Comparison of ENCODE assay signal across 9 cellular contexts in the genomic region with DNA sequence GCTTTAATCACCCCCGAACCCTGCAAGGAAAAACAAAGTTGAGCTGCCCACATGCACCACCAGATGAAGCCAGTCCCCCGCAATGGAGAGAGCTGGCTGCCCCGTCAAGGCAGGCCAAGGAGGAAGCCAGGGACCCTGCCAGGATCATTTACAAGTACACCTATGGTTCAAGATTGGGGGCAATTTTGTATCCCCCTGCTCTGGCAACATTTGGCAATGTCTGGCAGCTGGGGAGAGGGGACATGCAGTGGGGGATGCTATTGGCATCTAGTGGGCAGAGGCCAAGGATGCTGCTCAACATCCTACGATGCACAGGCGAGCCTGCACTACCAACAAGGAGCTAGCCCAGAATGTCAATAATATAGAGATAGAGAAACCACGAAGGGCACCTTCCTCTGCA. TPM values are rescaled to one million over a fixed set of nuclear protein-coding genes. Genes with fewer than 3 reads are reported as not detected.
A peak's percentile ranks its signal among the peaks of the same experiment; 100 is the strongest.
DNase-seq lines count a peak whose midpoint lies in the region; ATAC-seq, FAIRE-seq and TF ChIP-seq lines count a peak whose summit lies in the region.
"Had no signal": no experiment of that assay in that cellular context is flagged by ENCODE, and none has a peak within 500 bp of the region (broad histone marks: within the 10 kb centered on the region; RNA-seq: fewer than 3 reads in every experiment).

No MANE protein-coding gene starts in this region.

- no peak for DNase-seq in activated T-cell treated with anti-CD3 and anti-CD28 coated beads, Interleukin-2, amount 50 U/mL, for 24 hours
- DNase-seq in activated T-cell treated with anti-CD3 and anti-CD28 coated beads, Interleukin-2, amount 50 U/mL, for 48 hours = no peak
- no peak for DNase-seq in WTC11 (ENCODE audit: low spot score)
- DNase-seq in stomach = no peak
- DNase-seq in ureter (ENCODE audit: low spot score) = no peak
- no peak for DNase-seq in GM19239 (ENCODE audit: insufficient read length, low spot score)
- no peak for DNase-seq in DMS53 (lab: John Stamatoyannopoulos, UW)

- no peaks in the 10 kb centered on the region for H3K27me3 ChIP-seq in iPS-15b (ENCODE audit: control insufficient read depth, insufficient read depth, low read length)
- no peaks in the 10 kb centered on the region for H3K27me3 ChIP-seq in stomach

- peak overlapping the region; percentile 77 for H3K4me3 ChIP-seq in iPS-15b (ENCODE audit: low read depth, low read length)
- peak overlapping the region in 3 of 4 donors; percentile 71 to 91 (median 79) for H3K4me3 ChIP-seq in stomach

- H3K27ac Mint-ChIP-seq in activated T-cell treated with anti-CD3 and anti-CD28 coated beads, Interleukin-2, amount 50 U/mL, for 24 hours = peak overlapping the region; percentile 99
- H3K27ac Mint-ChIP-seq in WTC11 = peak overlapping the region; percentile 36

- no peak for TF ChIP-seq POLR2A in stomach (IDR thresholded peaks at IDR 0.05)

- H3K36me3 ChIP-seq in iPS-15b (ENCODE audit: control insufficient read depth, insufficient read depth, low read length) (peaks cover 20% of the 10 kb centered on the region), stomach (peaks cover 23 to 40% (median 37%) of the 10 kb centered on the region in 4 donors)

- peaks cover 36% of the 10 kb centered on the region for H3K4me1 Mint-ChIP-seq in activated T-cell treated with anti-CD3 and anti-CD28 coated beads, Interleukin-2, amount 50 U/mL, for 24 hours (ENCODE audit: low read depth)
- H3K4me1 Mint-ChIP-seq in WTC11 = peaks cover 26% of the 10 kb centered on the region

- H3K9me3 Mint-ChIP-seq in activated T-cell treated with anti-CD3 and anti-CD28 coated beads, Interleukin-2, amount 50 U/mL, for 24 hours = no peaks in the 10 kb centered on the region
- H3K9me3 Mint-ChIP-seq in WTC11 = no peaks in the 10 kb centered on the region

- CTCF ChIA-PET in WTC11 (lab: Charles Lee) = interaction anchor here (0.9 to 5.0 kb wide), 5 partner anchors 11 to 87 kb away, joined by 6 to 99 read pairs (median 13); partner anchors contain the start of gene COX5B

- H3K4me1 ChIP-seq in iPS-15b (ENCODE audit: control insufficient read depth, insufficient read depth, low read length) (peaks cover 5% of the 10 kb centered on the region), stomach (peaks cover 17 to 43% (median 35%) of the 10 kb centered on the region in 4 donors)

- no peak for TF ChIP-seq EP300 in stomach (IDR thresholded peaks at IDR 0.05)

- H3K9me3 ChIP-seq in iPS-15b (ENCODE audit: control insufficient read depth, insufficient read depth, low read length) = no peaks in the 10 kb centered on the region
- H3K9me3 ChIP-seq in stomach = no peaks in the 10 kb centered on the region

- POLR2A ChIA-PET in WTC11 (lab: Charles Lee) = interaction anchor here (1.0 to 2.5 kb wide), 2 partner anchors 12 to 16 kb away, joined by 3 to 13 read pairs; partner anchors contain the start of gene COX5B

- no peaks in the 10 kb centered on the region for H3K27me3 Mint-ChIP-seq in activated T-cell treated with anti-CD3 and anti-CD28 coated beads, Interleukin-2, amount 50 U/mL, for 24 hours
- no peaks in the 10 kb centered on the region for H3K27me3 Mint-ChIP-seq in WTC11 (ENCODE audit: low read depth)

- peaks cover 64% of the 10 kb centered on the region for H3K36me3 Mint-ChIP-seq in activated T-cell treated with anti-CD3 and anti-CD28 coated beads, Interleukin-2, amount 50 U/mL, for 24 hours (ENCODE audit: low read depth)
- H3K36me3 Mint-ChIP-seq in WTC11 = peaks cover 20% of the 10 kb centered on the region

- H3K27ac ChIP-seq in stomach = peak overlapping the region in 3 of 5 donors; percentile 97 to 99 (median 97)

- FAIRE-seq in GM19239 (lab: Jason Lieb, UNC) = no peak
- FAIRE-seq: frontal cortex had no signal

- TF ChIP-seq CTCF in WTC11 (IDR thresholded peaks at IDR 0.05) (no peak), stomach (IDR thresholded peaks at IDR 0.05) (no peak)

- no peak overlapping the region for H3K9ac ChIP-seq in iPS-15b (ENCODE audit: low read depth, low read length)

- H3K4me3 Mint-ChIP-seq in activated T-cell treated with anti-CD3 and anti-CD28 coated beads, Interleukin-2, amount 50 U/mL, for 24 hours = peak overlapping the region; percentile 94
- peak overlapping the region; percentile 93 for H3K4me3 Mint-ChIP-seq in WTC11

- intact Hi-C loops in stomach (cut with DNase I; ENCODE audit: low total_unique reads) = no loop called here

- 61 to 78% (median 73%) methylated on average over 6 of the region's 6 CpGs for WGBS in stomach, 5 donors

- no peak for ATAC-seq in WTC11

TF ChIP-seq in WTC11, 78 proteins besides CTCF, POLR2A, EP300 and RAD21 (continues in another document):
- no peak for TF ChIP-seq MYBL2 (CRISPR knock-in tag; IDR thresholded peaks at IDR 0.05)
- no peak for TF ChIP-seq IRF2 (CRISPR knock-in tag; IDR thresholded peaks at IDR 0.05; ENCODE audit: borderline replicate concordance, low read depth)
- no peak for TF ChIP-seq ZNF423 (CRISPR knock-in tag; IDR thresholded peaks at IDR 0.05)
- no peak for TF ChIP-seq ATF3 (CRISPR knock-in tag; conservative IDR thresholded peaks at IDR 0.05)
- no peak for TF ChIP-seq ZBTB21 (CRISPR knock-in tag; IDR thresholded peaks at IDR 0.05; ENCODE audit: borderline replicate concordance)
- TF ChIP-seq NR2C2 (CRISPR knock-in tag; IDR thresholded peaks at IDR 0.05) = no peak
- no peak for TF ChIP-seq PRDM15 (CRISPR knock-in tag; IDR thresholded peaks at IDR 0.05)
- TF ChIP-seq, protein P1, sequence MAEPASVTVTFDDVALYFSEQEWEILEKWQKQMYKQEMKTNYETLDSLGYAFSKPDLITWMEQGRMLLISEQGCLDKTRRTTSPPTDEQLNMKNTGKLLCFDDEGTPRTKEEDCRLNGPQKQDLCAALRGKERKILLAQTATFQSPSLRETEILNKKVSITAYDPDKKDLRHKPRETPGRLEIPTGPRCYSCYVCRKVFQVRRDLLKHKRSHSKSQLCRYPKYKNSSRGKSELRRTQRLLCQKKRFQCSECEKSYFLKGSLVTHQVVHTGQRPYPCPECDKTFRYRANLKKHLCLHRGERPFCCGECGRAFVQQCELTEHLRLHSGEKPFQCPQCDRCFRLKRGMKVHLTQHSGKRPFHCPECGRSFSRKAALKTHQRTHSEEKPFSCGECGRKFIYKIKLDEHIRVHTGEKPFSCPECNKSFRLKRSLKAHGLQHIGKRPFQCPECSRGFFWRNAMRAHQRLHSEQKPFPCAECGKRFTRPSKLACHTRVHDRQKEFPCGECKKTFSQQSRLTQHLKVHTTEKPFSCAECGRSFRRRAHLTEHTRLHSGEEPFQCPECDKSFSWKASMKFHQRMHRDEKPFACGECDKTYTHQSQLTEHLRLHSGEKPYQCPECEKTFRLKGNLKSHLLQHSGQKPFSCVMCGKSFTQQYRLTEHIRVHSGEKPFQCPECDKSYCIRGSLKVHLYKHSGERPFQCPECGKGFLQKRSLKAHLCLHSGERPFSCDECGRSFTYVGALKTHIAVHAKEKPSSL (CRISPR knock-in tag; conservative IDR thresholded peaks at IDR 0.05) = no peak
- TF ChIP-seq FOXP1 (CRISPR knock-in tag; IDR thresholded peaks at IDR 0.05; ENCODE audit: borderline replicate concordance) = no peak
- TF ChIP-seq ZNF263 (CRISPR knock-in tag; IDR thresholded peaks at IDR 0.05; ENCODE audit: low read depth) = no peak
- no peak for TF ChIP-seq NR3C1 (CRISPR knock-in tag; conservative IDR thresholded peaks at IDR 0.05; ENCODE audit: low read depth)
- no peak for TF ChIP-seq RELA (CRISPR knock-in tag; IDR thresholded peaks at IDR 0.05; ENCODE audit: borderline replicate concordance)

RNA-seq across cellular contexts. Expression of gene ACTR1B, which starts 1.9 kb away (rescaled TPM):
- 58.2 to 71.8 TPM (median 70.4 TPM) in 3 replicates for total RNA-seq in WTC11 (2021)
- total RNA-seq in stomach = 10 to 100 TPM; 47.5 to 92.1 (median 53.4) TPM
- 10 to 100 TPM; 56.2 to 60.3 (median 57.3) TPM for polyA plus RNA-seq in stomach
- total RNA-seq in ureter = 67.4 TPM

RNA-seq across cellular contexts. Expression of gene C2orf92, which starts 7.6 kb away (rescaled TPM):
- total RNA-seq in WTC11 (2021) (5.2 to 7.9 TPM (median 6.9 TPM) in 3 replicates), stomach (10 to 100 TPM in 2 of 5 donors, 1 to 10 TPM in 1, not detected in 2; 2.3 to 35.3 (median 15.2) TPM), ureter (9.2 TPM)
- polyA plus RNA-seq in stomach = 1 to 10 TPM; 3.1 to 7.8 (median 4.2) TPM

RNA-seq across cellular contexts. Expression of gene COX5B, which starts 16.1 kb away (rescaled TPM):
- total RNA-seq in WTC11 (2021) (317 to 346 TPM (median 331 TPM) in 3 replicates), stomach (100 to 1,000 TPM; 370 to 935 (median 470) TPM), ureter (254 TPM)
- 100 to 1,000 TPM; 543 to 718 (median 600) TPM for polyA plus RNA-seq in stomach

RNA-seq across cellular contexts. Expression of gene ZAP70, which starts 51.4 kb away (rescaled TPM):
- total RNA-seq in WTC11 (2021) = 0.61 to 0.73 TPM (median 0.64 TPM) in 3 replicates
- total RNA-seq in stomach = 10 to 100 TPM in 3 of 5 donors, 1 to 10 TPM in 2; 3.3 to 78.2 (median 19.2) TPM
- 1 to 10 TPM; 1.1 to 2.8 (median 2.1) TPM for polyA plus RNA-seq in stomach
- 5.2 TPM for total RNA-seq in ureter
